ENCODE assay signal across 22 cellular contexts in the genomic region with DNA sequence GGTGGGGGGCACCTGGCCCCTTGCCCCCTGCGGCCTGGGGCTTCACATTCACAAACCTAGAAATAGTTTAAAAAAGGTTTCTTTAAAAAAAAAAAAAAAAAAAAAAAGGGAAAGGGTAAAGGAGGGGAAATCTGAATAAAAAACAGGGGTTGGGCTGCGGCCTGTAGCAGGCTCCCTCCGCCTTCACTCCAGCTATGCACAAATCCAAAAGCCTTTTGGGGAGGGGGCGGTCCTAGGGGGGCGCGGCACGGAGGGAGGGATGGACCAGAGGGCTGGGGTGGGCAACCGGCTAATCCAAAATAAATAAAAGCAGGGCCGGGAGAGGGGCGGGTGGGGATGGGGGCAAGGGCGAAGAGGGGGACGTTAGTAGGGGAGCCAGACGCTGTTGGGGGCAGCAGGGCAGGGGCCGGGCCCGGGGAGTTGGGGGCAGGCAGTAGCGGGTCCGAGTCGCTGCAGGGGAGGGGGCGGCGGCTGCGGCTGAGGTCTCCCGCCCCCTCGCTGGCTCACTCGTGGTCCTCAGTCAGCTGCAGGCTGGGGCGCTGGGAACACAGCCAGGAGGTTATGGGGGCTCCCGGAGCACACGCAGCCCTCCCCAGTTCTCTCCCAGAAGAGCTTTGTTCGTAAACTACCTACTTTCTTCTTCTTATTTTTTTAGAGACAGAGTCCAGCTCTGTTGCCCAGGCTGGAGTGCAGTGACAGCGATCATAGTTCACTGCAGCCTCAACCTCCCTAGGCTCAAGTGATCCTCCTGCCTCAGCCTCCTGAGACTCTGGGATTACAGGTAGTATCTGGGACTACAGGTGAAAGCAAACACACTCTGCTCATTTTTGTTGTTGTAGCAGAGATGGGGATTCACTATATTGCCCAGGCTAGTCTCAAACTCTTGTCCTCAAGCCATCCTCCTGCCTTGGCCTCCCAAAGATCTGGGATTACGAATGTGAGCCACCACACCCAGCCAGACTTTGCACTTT. TPM values are rescaled to one million over a fixed set of nuclear protein-coding genes. Genes with fewer than 3 reads are reported as not detected.
A peak's percentile ranks its signal among the peaks of the same experiment; 100 is the strongest.
DNase-seq lines count a peak whose midpoint lies in the region; ATAC-seq, FAIRE-seq and TF ChIP-seq lines count a peak whose summit lies in the region.
"Had no signal": no experiment of that assay in that cellular context is flagged by ENCODE, and none has a peak within 500 bp of the region (broad histone marks: within the 10 kb centered on the region; RNA-seq: fewer than 3 reads in every experiment).

No MANE protein-coding gene starts in this region.

- peaks cover 6 to 11% (median 8%) of the 10 kb centered on the region in 5 experiments for H3K9me3 Mint-ChIP-seq in brain
- peaks cover 6% of the 10 kb centered on the region for H3K9me3 Mint-ChIP-seq in nephron
- H3K9me3 Mint-ChIP-seq in stimulated activated memory B cell treated with anti-CD40 and anti-IgM and Interleukin-4, amounts not matched to agents 10 μg/mL and 1 μg/mL and 100 μg/mL, for 72 hours, result peaks cover 7% of the 10 kb centered on the region
- H3K9me3 Mint-ChIP-seq in activated T-cell treated with anti-CD3 and anti-CD28 coated beads, Interleukin-2, amount 50 U/mL, for 4 hours, result peaks cover 7% of the 10 kb centered on the region

- H3K36me3 Mint-ChIP-seq in brain, result peaks cover 38% of the 10 kb centered on the region
- H3K36me3 Mint-ChIP-seq in nephron (ENCODE audit: low read depth), result peaks cover 28% of the 10 kb centered on the region
- H3K36me3 Mint-ChIP-seq in stimulated activated memory B cell treated with anti-CD40 and anti-IgM and Interleukin-4, amounts not matched to agents 10 μg/mL and 1 μg/mL and 100 μg/mL, for 72 hours, result peaks cover under 1% of the 10 kb centered on the region
- H3K36me3 Mint-ChIP-seq in activated T-cell treated with anti-CD3 and anti-CD28 coated beads, Interleukin-2, amount 50 U/mL, for 4 hours (ENCODE audit: insufficient read depth), result no peaks in the 10 kb centered on the region
- H3K36me3 Mint-ChIP-seq: CD4-positive, CD25-positive, alpha-beta regulatory T cell; IgD-negative memory B cell had no signal

- ATAC-seq in stimulated activated memory B cell treated with anti-CD40 and anti-IgM and Interleukin-4, amounts not matched to agents 10 μg/mL and 1 μg/mL and 100 μg/mL, for 72 hours, result peak; percentile 25
- ATAC-seq in GM21447 (IDR thresholded peaks at IDR 0.05; ENCODE audit: unreplicated experiment), result no peak
- ATAC-seq in activated T-cell treated with anti-CD3 and anti-CD28 coated beads, Interleukin-2, amount 50 U/mL, for 4 hours, result no peak
- ATAC-seq: SK-N-SH treated with all-trans-retinoic acid at 6 μM for 48 hours had no signal

- DNase-seq in GM13976 (ENCODE audit: low spot score) (peak; percentile 15), D721Med (ENCODE audit: insufficient read length, low spot score) (no peak)
- DNase-seq in activated T-cell treated with anti-CD3 and anti-CD28 coated beads, Interleukin-2, amount 50 U/mL, for 4 hours, result no peak
- DNase-seq: CD4-positive, CD25-positive, alpha-beta regulatory T cell; DMS79; GOT3; NCI-H1105 treated with DMSO at 0.1 percent for 48 hours; NCI-H2029 treated with DMSO at 0.1 percent for 48 hours; NCI-H2171; NCI-H345; NCI-H524 treated with DMSO at 0.1 percent for 48 hours; Peyer's patch had no signal

- no peaks in the 10 kb centered on the region for H3K4me1 Mint-ChIP-seq in brain
- H3K4me1 Mint-ChIP-seq in nephron, result no peaks in the 10 kb centered on the region
- no peaks in the 10 kb centered on the region for H3K4me1 Mint-ChIP-seq in stimulated activated memory B cell treated with anti-CD40 and anti-IgM and Interleukin-4, amounts not matched to agents 10 μg/mL and 1 μg/mL and 100 μg/mL, for 72 hours
- H3K4me1 Mint-ChIP-seq in activated T-cell treated with anti-CD3 and anti-CD28 coated beads, Interleukin-2, amount 50 U/mL, for 4 hours (ENCODE audit: low read depth), result no peaks in the 10 kb centered on the region
- H3K4me1 Mint-ChIP-seq: CD4-positive, CD25-positive, alpha-beta regulatory T cell; IgD-negative memory B cell had no signal

- TF ChIP-seq CTCF in GM13976 (IDR thresholded peaks at IDR 0.05; ENCODE audit: borderline replicate concordance, control extremely low read depth, extremely low read depth, insufficient read depth, missing control alignments), result no peak
- no peak for TF ChIP-seq CTCF in brain (conservative IDR thresholded peaks at IDR 0.05)
- no peak for TF ChIP-seq CTCF in nephron (IDR thresholded peaks at IDR 0.05; ENCODE audit: unreplicated experiment in 3 of 3)
- TF ChIP-seq CTCF in D721Med (IDR thresholded peaks at IDR 0.05; ENCODE audit: insufficient read depth, missing control alignments), result no peak

- peak overlapping the region in 4 of 5 experiments; percentile 15 to 90 (median 30) for H3K27ac Mint-ChIP-seq in brain
- peak overlapping the region; percentile 44 to 60 (median 57) for H3K27ac Mint-ChIP-seq in nephron
- H3K27ac Mint-ChIP-seq in stimulated activated memory B cell treated with anti-CD40 and anti-IgM and Interleukin-4, amounts not matched to agents 10 μg/mL and 1 μg/mL and 100 μg/mL, for 72 hours, result no peak overlapping the region
- H3K27ac Mint-ChIP-seq: IgD-negative memory B cell had no signal

- H3K27me3 Mint-ChIP-seq in brain (no peaks in the 10 kb centered on the region), nephron (ENCODE audit: low read depth) (no peaks in the 10 kb centered on the region)
- H3K27me3 Mint-ChIP-seq in stimulated activated memory B cell treated with anti-CD40 and anti-IgM and Interleukin-4, amounts not matched to agents 10 μg/mL and 1 μg/mL and 100 μg/mL, for 72 hours, result peaks cover 56% of the 10 kb centered on the region
- H3K27me3 Mint-ChIP-seq in activated T-cell treated with anti-CD3 and anti-CD28 coated beads, Interleukin-2, amount 50 U/mL, for 4 hours (ENCODE audit: low read depth), result peaks cover 10% of the 10 kb centered on the region

- FAIRE-seq in D721Med (lab: Jason Lieb, UNC), result no peak

- in situ Hi-C loops in GM13976 (cut with MboI; ENCODE audit: low sequenced_read_pairs, unreplicated experiment), result no loop called here

- no peak overlapping the region for H3K4me3 Mint-ChIP-seq in brain
- H3K4me3 Mint-ChIP-seq in nephron, result peak overlapping the region in 1 of 3 experiments; percentile 23
- H3K4me3 Mint-ChIP-seq in stimulated activated memory B cell treated with anti-CD40 and anti-IgM and Interleukin-4, amounts not matched to agents 10 μg/mL and 1 μg/mL and 100 μg/mL, for 72 hours, result no peak overlapping the region
- H3K4me3 Mint-ChIP-seq in activated T-cell treated with anti-CD3 and anti-CD28 coated beads, Interleukin-2, amount 50 U/mL, for 4 hours, result no peak overlapping the region
- H3K4me3 Mint-ChIP-seq: CD4-positive, CD25-positive, alpha-beta regulatory T cell; IgD-negative memory B cell had no signal

RNA-seq across cellular contexts. Expression of a gene that starts 15.3 kb away (rescaled TPM):
- polyA plus RNA-seq in brain (ENCODE audit: insufficient read depth, low read depth, low replicate concordance), result not detected
- 1 to 10 TPM in 2 of 3 donors, under 1 TPM in 1; 0.79 to 1.3 (median 1.1) TPM for total RNA-seq in activated T-cell treated with anti-CD3 and anti-CD28 coated beads, Interleukin-2, amount 50 U/mL, for 4 hours
- total RNA-seq: A673; CD4-positive, CD25-positive, alpha-beta regulatory T cell; HT1080; OCI-LY7; Peyer's patch had no signal
- polyA plus RNA-seq: BJ, IgD-negative memory B cell had no signal

RNA-seq across cellular contexts. Expression of a gene that starts 26.1 kb away (rescaled TPM):
- 69.7 TPM for polyA plus RNA-seq in brain (ENCODE audit: insufficient read depth, low read depth, low replicate concordance)
- under 1 TPM; 0.16 to 0.41 (median 0.25) TPM for total RNA-seq in activated T-cell treated with anti-CD3 and anti-CD28 coated beads, Interleukin-2, amount 50 U/mL, for 4 hours
- total RNA-seq: CD4-positive, CD25-positive, alpha-beta regulatory T cell; OCI-LY7 had no signal
- polyA plus RNA-seq: BJ; CD4-positive, CD25-positive, alpha-beta regulatory T cell; IgD-negative memory B cell had no signal

RNA-seq across cellular contexts. Expression of a gene that starts 40.7 kb away (rescaled TPM):
- polyA plus RNA-seq in brain (ENCODE audit: insufficient read depth, low read depth, low replicate concordance), result 2.0 TPM
- total RNA-seq in activated T-cell treated with anti-CD3 and anti-CD28 coated beads, Interleukin-2, amount 50 U/mL, for 4 hours, result 1 to 10 TPM; 1.3 to 1.8 (median 1.5) TPM

RNA-seq across cellular contexts. Expression of a gene that starts 49.8 kb away (rescaled TPM):
- not detected for polyA plus RNA-seq in brain (ENCODE audit: insufficient read depth, low read depth, low replicate concordance)
- 1,000 to 10,000 TPM in 2 of 3 donors, 100 to 1,000 TPM in 1; 980 to 2,356 (median 1,498) TPM for total RNA-seq in activated T-cell treated with anti-CD3 and anti-CD28 coated beads, Interleukin-2, amount 50 U/mL, for 4 hours
- total RNA-seq: HT1080 had no signal
- polyA plus RNA-seq: BJ; CD4-positive, CD25-positive, alpha-beta regulatory T cell; IgD-negative memory B cell had no signal

RNA-seq across cellular contexts. Expression of a gene that starts 51.1 kb away (rescaled TPM):
- polyA plus RNA-seq in brain (ENCODE audit: insufficient read depth, low read depth, low replicate concordance), result not detected
- 1,000 to 10,000 TPM; 2,997 to 5,108 (median 5,011) TPM for total RNA-seq in activated T-cell treated with anti-CD3 and anti-CD28 coated beads, Interleukin-2, amount 50 U/mL, for 4 hours
- total RNA-seq: HT1080 had no signal
- polyA plus RNA-seq: BJ, IgD-negative memory B cell had no signal
